Comparison of ENCODE assay signal across 17 cellular contexts in the genomic region with DNA sequence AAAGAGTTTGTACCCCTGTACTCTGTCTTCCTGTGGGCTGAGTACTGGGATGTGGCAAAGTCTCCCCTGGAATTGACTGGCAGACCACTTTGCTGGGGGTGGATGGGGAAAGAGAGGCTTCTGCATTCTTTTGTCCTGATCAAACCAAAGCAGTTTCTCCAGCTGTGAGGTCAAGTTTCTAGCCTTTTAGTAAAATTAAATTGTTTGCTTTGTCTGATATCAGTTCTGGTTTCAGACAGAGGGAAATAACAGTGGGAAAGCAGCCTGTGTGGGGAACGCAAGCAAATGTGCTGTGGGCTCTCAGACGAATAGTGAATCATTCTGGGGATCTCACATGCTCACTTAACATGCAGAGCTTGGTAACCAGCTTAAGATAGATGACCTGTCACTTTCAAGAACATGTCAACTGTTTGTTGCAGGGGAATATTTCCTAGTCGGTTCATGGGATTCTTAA.
A peak's percentile ranks its signal among the peaks of the same experiment; 100 is the strongest.
DNase-seq lines count a peak whose midpoint lies in the region; ATAC-seq and TF ChIP-seq lines count a peak whose summit lies in the region.
"Had no signal": no experiment of that assay in that cellular context is flagged by ENCODE, and none has a peak within 500 bp of the region (broad histone marks: within the 10 kb centered on the region; RNA-seq: fewer than 3 reads in every experiment).

No MANE protein-coding gene starts in this region.

- no peak overlapping the region for H3K27ac ChIP-seq in AG04450 (ENCODE audit: low read depth, low read length)
- H3K27ac ChIP-seq in brain microvascular endothelial cell: peak overlapping the region; percentile 81
- no peak overlapping the region for H3K27ac ChIP-seq in tibial nerve
- H3K27ac ChIP-seq: colonic mucosa, SK-N-MC had no signal

- no peaks in the 10 kb centered on the region for H3K27me3 ChIP-seq in AG04450 (ENCODE audit: control insufficient read depth, insufficient read depth, low read length)
- H3K27me3 ChIP-seq in brain microvascular endothelial cell (replicated peaks): no peaks in the 10 kb centered on the region
- H3K27me3 ChIP-seq in tibial nerve: no peaks in the 10 kb centered on the region
- H3K27me3 ChIP-seq: colonic mucosa had no signal

- no peak overlapping the region for H3K4me3 ChIP-seq in AG04450 (ENCODE audit: low read depth, low read length)
- H3K4me3 ChIP-seq in brain microvascular endothelial cell (ENCODE audit: low read depth, low read length): no peak overlapping the region
- no peak overlapping the region for H3K4me3 ChIP-seq in tibial nerve
- H3K4me3 ChIP-seq: colonic mucosa, SK-N-MC had no signal

- H3K9me3 ChIP-seq in AG04450 (ENCODE audit: control insufficient read depth, insufficient read depth, low read length): no peaks in the 10 kb centered on the region
- no peaks in the 10 kb centered on the region for H3K9me3 ChIP-seq in tibial nerve
- H3K9me3 ChIP-seq: colonic mucosa had no signal

- 26 to 38% methylated on average over 3 of the region's 3 CpGs for WGBS in tibial nerve, 2 donors

- H3K36me3 ChIP-seq in brain microvascular endothelial cell (replicated peaks) (no peaks in the 10 kb centered on the region), tibial nerve (no peaks in the 10 kb centered on the region)
- H3K36me3 ChIP-seq: colonic mucosa had no signal

- CTCF ChIA-PET in AG04450 (lab: Charles Lee) (interaction anchor here (2.4 kb wide), 1 partner anchor 35 kb away, joined by 6 read pairs; no protein-coding TSS in a partner anchor), T-cell (lab: Charles Lee) (interaction anchor here in 1 of 2 donors (0.7 kb wide), 1 partner anchor 42 kb away, joined by 4 read pairs; no protein-coding TSS in a partner anchor)

- in situ Hi-C loops in brain microvascular endothelial cell (cut with HindIII; ENCODE audit: low pct_ligation_motif_present, low sequenced_read_pairs): no loop called here

- H3K27me3 Mint-ChIP-seq in T-cell: no peaks in the 10 kb centered on the region
- H3K27me3 Mint-ChIP-seq: type B pancreatic cell had no signal

- H3K27ac Mint-ChIP-seq in T-cell: no peak overlapping the region
- H3K27ac Mint-ChIP-seq: type B pancreatic cell had no signal

- ATAC-seq in T-cell (replicated peaks in 1 of 4): no peak

- TF ChIP-seq EP300 in tibial nerve (IDR thresholded peaks at IDR 0.05): no peak

- no peaks in the 10 kb centered on the region for H3K4me1 Mint-ChIP-seq in T-cell

- POLR2A ChIA-PET in AG04450 (lab: Yijun Ruan, JAX): no interaction called here
- POLR2A ChIA-PET in T-cell (lab: Charles Lee): no interaction called here

- TF ChIP-seq CTCF in AG04450 (IDR thresholded peaks at IDR 0.05; ENCODE audit: low read depth, low read length) (no peak), brain microvascular endothelial cell (IDR thresholded peaks at IDR 0.05; ENCODE audit: low read depth, low read length, missing control alignments) (no peak), tibial nerve (IDR thresholded peaks at IDR 0.05) (no peak)

- no peak overlapping the region for H3K4me3 Mint-ChIP-seq in T-cell
- H3K4me3 Mint-ChIP-seq: type B pancreatic cell had no signal

- DNase-seq in AG04450 (ENCODE audit: low read depth, low spot score): peak; percentile 38
- DNase-seq in LHCN-M2 (ENCODE audit: low read depth): peak; percentile 74
- DNase-seq in brain microvascular endothelial cell: peak; percentile 94
- DNase-seq in left kidney (ENCODE audit: low read depth, low spot score): peak; percentile 24
- DNase-seq in D341Med (ENCODE audit: low spot score): no peak
- no peak for DNase-seq in T-cell
- DNase-seq in amniotic stem cell (lab: John Stamatoyannopoulos, UW): no peak
- no peak for DNase-seq in tibial nerve (ENCODE audit: low spot score in 2 of 2)
- DNase-seq: activated CD8-positive, alpha-beta memory T cell treated with anti-CD3 and anti-CD28 coated beads, Interleukin-2, amount 50 U/mL, for 4 hours; activated naive CD4-positive, alpha-beta T cell treated with anti-CD3 and anti-CD28 coated beads, Interleukin-2, amount 50 U/mL, for 16 hours; colonic mucosa; erythroblast; NCI-H187; posterior cingulate gyrus; stimulated activated CD8-positive, alpha-beta memory T cell treated with anti-CD3 and anti-CD28 coated beads, Interleukin-4, amount 100 ng/mL, for 48 hours had no signal

- no peaks in the 10 kb centered on the region for H3K4me1 ChIP-seq in tibial nerve
- H3K4me1 ChIP-seq: colonic mucosa had no signal

- H3K36me3 Mint-ChIP-seq in T-cell: no peaks in the 10 kb centered on the region

- TF ChIP-seq POLR2A in tibial nerve (IDR thresholded peaks at IDR 0.05): no peak

- H3K9me3 Mint-ChIP-seq in T-cell: peaks cover 0 to 4% (median 0%) of the 10 kb centered on the region in 3 donors

Comparison
In these comparisons a context has a peak if more than half of its experiments do, and no peak if none do; other contexts are left out.
1. DNase-seq: peak in AG04450 (single experiment), LHCN-M2 (single experiment), brain microvascular endothelial cell (single experiment) and left kidney (single experiment); none in D341Med (single experiment), T-cell (0 of 34), amniotic stem cell (single experiment) and tibial nerve (0 of 2).